9 cellular contexts compared by ENCODE assay signal in the genomic region with DNA sequence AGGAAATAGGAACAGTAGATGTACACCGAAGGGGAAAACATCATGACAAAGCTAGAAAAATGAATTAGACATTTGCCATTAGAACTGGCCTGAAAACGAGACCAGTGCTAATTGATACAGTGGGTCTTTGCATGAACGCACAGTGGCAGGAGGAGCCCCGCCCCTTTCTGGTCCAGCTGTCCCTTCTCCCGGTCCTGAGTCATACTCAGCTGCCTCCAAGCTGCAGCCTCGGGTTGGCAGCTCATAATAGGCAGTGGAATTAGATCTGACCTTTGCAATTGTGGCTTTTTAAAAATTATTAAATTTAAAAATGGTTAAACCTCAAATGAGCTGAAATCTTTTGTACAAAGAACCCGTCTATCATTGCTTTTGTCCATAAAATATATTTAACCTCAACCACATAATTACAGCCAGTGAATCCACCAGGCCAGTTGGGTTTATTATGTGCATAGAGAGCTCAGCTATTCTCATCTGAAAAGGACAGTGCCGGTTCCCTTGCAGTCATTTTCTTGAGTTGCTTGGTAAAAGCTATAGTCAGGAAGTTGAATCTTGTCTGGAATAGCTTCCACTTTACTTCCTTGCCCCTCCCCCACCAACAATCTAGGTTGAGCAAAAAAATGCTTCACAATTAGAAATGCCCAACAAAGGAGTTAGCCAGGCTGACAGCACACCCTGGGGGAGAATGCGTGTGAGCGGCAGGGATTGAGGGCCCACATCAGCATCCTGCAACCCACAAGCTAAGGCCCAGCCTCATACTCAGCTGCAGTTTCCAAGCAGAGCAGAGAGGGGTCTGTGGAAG.
DNase-seq lines count a peak whose midpoint lies in the region; ATAC-seq, FAIRE-seq and TF ChIP-seq lines count a peak whose summit lies in the region.
"Had no signal": no experiment of that assay in that cellular context is flagged by ENCODE, and none has a peak within 500 bp of the region (broad histone marks: within the 10 kb centered on the region; RNA-seq: fewer than 3 reads in every experiment).

No MANE protein-coding gene starts in this region.

- CTCF ChIA-PET in Panc1 (lab: Charles Lee), result no interaction called here

- no TSS peak for BruUV-seq in Panc1 (replicated peaks; lab: Mats Ljungman, UMichigan)

- intact Hi-C loops in Panc1 (cut with micrococcal nuclease; ENCODE audit: unreplicated experiment) (loop anchor here (5.0 kb wide), 1 partner anchor 256 kb away; no protein-coding TSS in a partner anchor), posterior vena cava (cut with DNase I) (no loop called here)

- no peaks in the 10 kb centered on the region for H3K9me3 ChIP-seq in Panc1 (ENCODE audit: control insufficient read depth, insufficient read depth, low read depth, low read length)
- H3K9me3 ChIP-seq: mucosa of descending colon had no signal

- ATAC-seq in Panc1 (peak; percentile 75), foreskin keratinocyte (peak; percentile 38), GM19351 (IDR thresholded peaks at IDR 0.05; ENCODE audit: unreplicated experiment) (no peak), HG03469 (IDR thresholded peaks at IDR 0.05; ENCODE audit: unreplicated experiment) (no peak)
- ATAC-seq: mucosa of descending colon had no signal

- H3K27me3 ChIP-seq in Panc1 (ENCODE audit: control insufficient read depth, insufficient read depth, low read length) (no peaks in the 10 kb centered on the region), foreskin keratinocyte (no peaks in the 10 kb centered on the region)

- in situ Hi-C loops in Panc1 (cut with HindIII; ENCODE audit: low pct_unique_long_range_greater_than_20kb, low sequenced_read_pairs), result no loop called here

- H3K27ac ChIP-seq in Panc1 (ENCODE audit: low read length), result no peak overlapping the region
- no peak overlapping the region for H3K27ac ChIP-seq in foreskin keratinocyte

- H3K4me3 ChIP-seq in Panc1 (ENCODE audit: low read depth in 2 of 2, low read length in 2 of 2), result no peak overlapping the region
- H3K4me3 ChIP-seq: mucosa of descending colon had no signal

- POLR2A ChIA-PET in Panc1 (lab: Charles Lee), result no interaction called here

- no peaks in the 10 kb centered on the region for H3K36me3 ChIP-seq in Panc1 (ENCODE audit: control insufficient read depth, insufficient read depth, low read length)

- peak; percentile 67 for DNase-seq in H54 (ENCODE audit: insufficient read length, low spot score)
- peak; percentile 15 for DNase-seq in Panc1 (ENCODE audit: low read depth, low spot score)
- no peak for DNase-seq in foreskin keratinocyte
- DNase-seq in retina, result peak; percentile 76
- DNase-seq in GM20000 (ENCODE audit: low spot score), result no peak
- no peak for DNase-seq in posterior vena cava (ENCODE audit: low spot score)

- TF ChIP-seq POLR2A in H54 (IDR thresholded peaks at IDR 0.05; ENCODE audit: low read depth, low read length), result no peak

- H3K4me1 ChIP-seq in Panc1 (ENCODE audit: control insufficient read depth, insufficient read depth, low read length) (peaks cover 3% of the 10 kb centered on the region; the same call in 1 of the 2 replicates), foreskin keratinocyte (no peaks in the 10 kb centered on the region)

- TF ChIP-seq CTCF in Panc1 (IDR thresholded peaks at IDR 0.05) (no peak), foreskin keratinocyte (conservative IDR thresholded peaks at IDR 0.05) (peak; percentile 9), GM20000 (IDR thresholded peaks at IDR 0.05; ENCODE audit: extremely low read depth, missing control alignments) (no peak)

- peak; percentile 43 for FAIRE-seq in H54 (lab: Jason Lieb, UNC)

Comparison
In these comparisons a context has a peak if more than half of its experiments do, and no peak if none do; other contexts are left out.
1. DNase-seq: peak in H54 (single experiment), Panc1 (single experiment) and retina (single experiment); none in foreskin keratinocyte (0 of 2), GM20000 (single experiment) and posterior vena cava (single experiment).
2. ATAC-seq: peak in Panc1 (single experiment) and foreskin keratinocyte (single experiment); none in GM19351 (single experiment) and HG03469 (single experiment).